24 cellular contexts compared by ENCODE assay signal in genomic region chr1:206131037-206131436, GRCh38. TPM values are rescaled to one million over a fixed set of nuclear protein-coding genes. Genes with fewer than 3 reads are reported as not detected.
"Had no signal": no experiment of that assay in that cellular context is flagged by ENCODE, and none has a peak within 500 bp of the region (broad histone marks: within the 10 kb centered on the region; RNA-seq: fewer than 3 reads in every experiment).

No MANE protein-coding gene starts in this region.

- H3K4me3 ChIP-seq: left lung, lung, prostate gland, sigmoid colon, skin epidermis, stomach, thoracic aorta had no signal

- ATAC-seq: esophagus mucosa; left lung; natural killer cell treated with Interleukin-12 subunit alpha and Interleukin-12 subunit beta and Interleukin-15 and Interleukin-18, amount 100 ng/mL, for 72 hours had no signal

- H3K4me1 ChIP-seq: left lung, parathyroid adenoma, prostate gland, sigmoid colon, stomach had no signal

- H3K27me3 ChIP-seq: sigmoid colon had no signal

- H3K9me3 ChIP-seq: left lung, prostate gland, sigmoid colon, stomach, thoracic aorta had no signal

- H3K36me3 ChIP-seq: left lung, prostate gland, sigmoid colon, stomach, thoracic aorta had no signal

- DNase-seq: cortex of kidney; effector memory CD4-positive, alpha-beta T cell; islet precursor cell; left lung; mesenchymal stem cell; midbrain; occipital lobe; retina; sigmoid colon; stimulated activated CD4-positive, alpha-beta T cell treated with anti-CD3 and anti-CD28 coated beads, Interleukin-2, amount 100 ng/mL, for 24 hours; stimulated activated naive CD4-positive, alpha-beta T cell; stomach; substantia nigra had no signal

- H3K27ac ChIP-seq: left lung, parathyroid adenoma, prostate gland, sigmoid colon, skin epidermis, stomach, thoracic aorta had no signal

RNA-seq across cellular contexts. Expression of gene AVPR1B, which starts 13.8 kb away (rescaled TPM):
- total RNA-seq: chondrocyte; esophagus mucosa; fibroblast of lung; frontal cortex; glomerular endothelial cell; left lung; lung; natural killer cell treated with Interleukin-12 subunit alpha and Interleukin-12 subunit beta and Interleukin-15 and Interleukin-18, amount 100 ng/mL, for 72 hours; occipital lobe; prostate gland; thoracic aorta had no signal
- polyA plus RNA-seq: fibroblast of lung, lung had no signal
